Comparison of ENCODE assay signal across 1 cellular context in the genomic region with DNA sequence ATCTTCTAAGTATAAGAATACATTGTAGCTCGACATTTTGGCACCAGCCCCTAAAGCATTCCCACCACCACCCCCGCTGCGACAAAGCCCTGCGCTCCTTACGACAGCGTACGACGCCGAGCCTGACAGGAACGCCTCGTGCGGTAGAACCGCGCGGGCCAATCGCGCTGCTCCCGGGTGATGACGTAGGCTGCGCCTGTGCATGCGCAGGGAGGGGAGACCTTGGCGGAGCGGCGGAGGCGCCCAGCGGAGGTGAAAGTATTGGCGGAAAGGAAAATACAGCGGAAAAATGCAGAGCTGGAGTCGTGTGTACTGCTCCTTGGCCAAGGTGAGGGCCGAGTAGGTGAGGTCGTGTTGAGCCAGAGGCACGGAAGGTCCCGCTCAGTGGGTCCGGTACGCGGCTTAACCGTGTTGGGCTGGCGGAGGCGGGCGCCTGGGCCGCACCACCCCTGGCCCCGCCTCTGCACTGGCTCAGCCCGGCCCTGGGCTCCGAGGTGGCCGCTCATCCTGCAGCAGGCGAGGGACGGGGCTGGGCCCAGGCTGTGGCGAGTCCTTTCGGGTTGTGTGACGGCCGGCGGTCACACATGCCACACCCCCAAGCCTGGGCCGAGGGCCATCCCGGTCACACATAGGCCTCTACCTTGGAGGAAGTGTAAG.
TF ChIP-seq lines count a peak whose summit lies in the region.

Gene DLD, plus strand, starts transcription at position 222 of the 657 bp plus-strand sequence. Its CDS starts 68 bp downstream, at position 290.

TF ChIP-seq in HepG2, 621 proteins besides CTCF, POLR2A, EP300 and RAD21 (continued from another document and continues in another):
- TF ChIP-seq, protein P1, sequence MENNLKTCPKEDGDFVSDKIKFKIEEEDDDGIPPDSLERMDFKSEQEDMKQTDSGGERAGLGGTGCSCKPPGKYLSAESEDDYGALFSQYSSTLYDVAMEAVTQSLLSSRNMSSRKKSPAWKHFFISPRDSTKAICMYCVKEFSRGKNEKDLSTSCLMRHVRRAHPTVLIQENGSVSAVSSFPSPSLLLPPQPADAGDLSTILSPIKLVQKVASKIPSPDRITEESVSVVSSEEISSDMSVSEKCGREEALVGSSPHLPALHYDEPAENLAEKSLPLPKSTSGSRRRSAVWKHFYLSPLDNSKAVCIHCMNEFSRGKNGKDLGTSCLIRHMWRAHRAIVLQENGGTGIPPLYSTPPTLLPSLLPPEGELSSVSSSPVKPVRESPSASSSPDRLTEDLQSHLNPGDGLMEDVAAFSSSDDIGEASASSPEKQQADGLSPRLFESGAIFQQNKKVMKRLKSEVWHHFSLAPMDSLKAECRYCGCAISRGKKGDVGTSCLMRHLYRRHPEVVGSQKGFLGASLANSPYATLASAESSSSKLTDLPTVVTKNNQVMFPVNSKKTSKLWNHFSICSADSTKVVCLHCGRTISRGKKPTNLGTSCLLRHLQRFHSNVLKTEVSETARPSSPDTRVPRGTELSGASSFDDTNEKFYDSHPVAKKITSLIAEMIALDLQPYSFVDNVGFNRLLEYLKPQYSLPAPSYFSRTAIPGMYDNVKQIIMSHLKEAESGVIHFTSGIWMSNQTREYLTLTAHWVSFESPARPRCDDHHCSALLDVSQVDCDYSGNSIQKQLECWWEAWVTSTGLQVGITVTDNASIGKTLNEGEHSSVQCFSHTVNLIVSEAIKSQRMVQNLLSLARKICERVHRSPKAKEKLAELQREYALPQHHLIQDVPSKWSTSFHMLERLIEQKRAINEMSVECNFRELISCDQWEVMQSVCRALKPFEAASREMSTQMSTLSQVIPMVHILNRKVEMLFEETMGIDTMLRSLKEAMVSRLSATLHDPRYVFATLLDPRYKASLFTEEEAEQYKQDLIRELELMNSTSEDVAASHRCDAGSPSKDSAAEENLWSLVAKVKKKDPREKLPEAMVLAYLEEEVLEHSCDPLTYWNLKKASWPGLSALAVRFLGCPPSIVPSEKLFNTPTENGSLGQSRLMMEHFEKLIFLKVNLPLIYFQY (CRISPR knock-in tag; IDR thresholded peaks at IDR 0.05; ENCODE audit: borderline replicate concordance), result peak; percentile 85; the same call in 1 of the 2 replicates
- TF ChIP-seq TBP (CRISPR knock-in tag; IDR thresholded peaks at IDR 0.05), result no peak
- TF ChIP-seq KDM5A (IDR thresholded peaks at IDR 0.05; ENCODE audit: borderline replicate concordance, low read length), result peak; percentile 72; the same call in 1 of the 2 replicates
- TF ChIP-seq ZNF841 (CRISPR knock-in tag; IDR thresholded peaks at IDR 0.05; ENCODE audit: borderline replicate concordance), result no peak; the same call in 1 of the 2 replicates
- TF ChIP-seq CBX5 (CRISPR knock-in tag; IDR thresholded peaks at IDR 0.05; ENCODE audit: borderline replicate concordance), result peak; percentile 70
- TF ChIP-seq ZFP90 (CRISPR knock-in tag; IDR thresholded peaks at IDR 0.05; ENCODE audit: borderline replicate concordance), result peak; percentile 44; the same call in 1 of the 2 replicates
- no peak for TF ChIP-seq TERF1 (CRISPR knock-in tag; IDR thresholded peaks at IDR 0.05)
- peak; percentile 57 for TF ChIP-seq ARID5B (CRISPR knock-in tag; IDR thresholded peaks at IDR 0.05)
- TF ChIP-seq ZNF639 (CRISPR knock-in tag; conservative IDR thresholded peaks at IDR 0.05), result peak; percentile 69; the same call in 1 of the 2 replicates
- TF ChIP-seq STAG1 (CRISPR knock-in tag; IDR thresholded peaks at IDR 0.05), result peak; percentile 18; the same call in 1 of the 2 replicates
- TF ChIP-seq MTF2 (CRISPR knock-in tag; IDR thresholded peaks at IDR 0.05; ENCODE audit: borderline replicate concordance), result no peak
- TF ChIP-seq EEA1 (CRISPR knock-in tag; IDR thresholded peaks at IDR 0.05; ENCODE audit: borderline replicate concordance), result peak; percentile 27; the same call in 1 of the 2 replicates
- no peak for TF ChIP-seq POLR2AphosphoS2 (IDR thresholded peaks at IDR 0.05; ENCODE audit: low read depth, low read length)
- peak; percentile 92 for TF ChIP-seq ZGPAT (CRISPR knock-in tag; IDR thresholded peaks at IDR 0.05)
- TF ChIP-seq, protein P2, sequence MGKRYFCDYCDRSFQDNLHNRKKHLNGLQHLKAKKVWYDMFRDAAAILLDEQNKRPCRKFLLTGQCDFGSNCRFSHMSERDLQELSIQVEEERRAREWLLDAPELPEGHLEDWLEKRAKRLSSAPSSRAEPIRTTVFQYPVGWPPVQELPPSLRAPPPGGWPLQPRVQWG (CRISPR knock-in tag; IDR thresholded peaks at IDR 0.05; ENCODE audit: borderline replicate concordance, low read depth), result no peak
- TF ChIP-seq JUNB (CRISPR knock-in tag; IDR thresholded peaks at IDR 0.05; ENCODE audit: borderline replicate concordance), result no peak
- peak; percentile 74 for TF ChIP-seq ARNTL (CRISPR knock-in tag; IDR thresholded peaks at IDR 0.05)
- TF ChIP-seq SMARCE1 (IDR thresholded peaks at IDR 0.05; ENCODE audit: borderline replicate concordance), result no peak
- TF ChIP-seq KDM2A (CRISPR knock-in tag; IDR thresholded peaks at IDR 0.05; ENCODE audit: borderline replicate concordance, low read depth), result peak; percentile 90
- no peak for TF ChIP-seq SIX1 (CRISPR knock-in tag; IDR thresholded peaks at IDR 0.05; ENCODE audit: borderline replicate concordance)
- 0 out of 2 replicates have a peak, but pooled peaks have one; percentile 43 for TF ChIP-seq ZNF296 (CRISPR knock-in tag; conservative IDR thresholded peaks at IDR 0.05)
- no peak for TF ChIP-seq ZNF101 (CRISPR knock-in tag; IDR thresholded peaks at IDR 0.05; ENCODE audit: borderline replicate concordance, low read depth)
- TF ChIP-seq MXD1 (CRISPR knock-in tag; IDR thresholded peaks at IDR 0.05), result peak; percentile 60
- peak; percentile 42 for TF ChIP-seq SOX5 (CRISPR knock-in tag; IDR thresholded peaks at IDR 0.05; ENCODE audit: borderline replicate concordance)
- TF ChIP-seq ATF2 (CRISPR knock-in tag; IDR thresholded peaks at IDR 0.05), result peak; percentile 36; the same call in 1 of the 2 replicates
- no peak for TF ChIP-seq TBL1XR1 (IDR thresholded peaks at IDR 0.05; ENCODE audit: borderline replicate concordance, low read length, partially characterized antibody)
- no peak for TF ChIP-seq RBM22 (optimal IDR thresholded peaks at IDR 0.05; ENCODE audit: low read length)
- TF ChIP-seq FOXP1 (IDR thresholded peaks at IDR 0.05), result no peak
- TF ChIP-seq FOXP1 (CRISPR knock-in tag; IDR thresholded peaks at IDR 0.05), result no peak
- no peak for TF ChIP-seq BCLAF1 (IDR thresholded peaks at IDR 0.05)
- peak; percentile 83 for TF ChIP-seq KMT2A (CRISPR knock-in tag; IDR thresholded peaks at IDR 0.05)
- TF ChIP-seq, protein P3, sequence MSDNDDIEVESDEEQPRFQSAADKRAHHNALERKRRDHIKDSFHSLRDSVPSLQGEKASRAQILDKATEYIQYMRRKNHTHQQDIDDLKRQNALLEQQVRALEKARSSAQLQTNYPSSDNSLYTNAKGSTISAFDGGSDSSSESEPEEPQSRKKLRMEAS (IDR thresholded peaks at IDR 0.05), result peak; percentile 93
- TF ChIP-seq ZSCAN20 (CRISPR knock-in tag; IDR thresholded peaks at IDR 0.05; ENCODE audit: borderline replicate concordance), result no peak
- TF ChIP-seq ZNF44 (CRISPR knock-in tag; IDR thresholded peaks at IDR 0.05), result 0 out of 2 replicates have a peak, but pooled peaks have one; percentile 22
- peak; percentile 89; the same call in 1 of the 2 replicates for TF ChIP-seq KAT7 (CRISPR knock-in tag; IDR thresholded peaks at IDR 0.05; ENCODE audit: borderline replicate concordance)
- TF ChIP-seq ZNF12 (CRISPR knock-in tag; IDR thresholded peaks at IDR 0.05), result peak; percentile 17; the same call in 1 of the 2 replicates
- no peak; the same call in 1 of the 2 replicates for TF ChIP-seq KLF9 (CRISPR knock-in tag; IDR thresholded peaks at IDR 0.05; ENCODE audit: low read depth)
- TF ChIP-seq ZNF451 (CRISPR knock-in tag; IDR thresholded peaks at IDR 0.05), result peak; percentile 68; the same call in 1 of the 2 replicates
- no peak; the same call in 1 of the 2 replicates for TF ChIP-seq ISL2 (CRISPR knock-in tag; IDR thresholded peaks at IDR 0.05)
